In the genomic region with DNA sequence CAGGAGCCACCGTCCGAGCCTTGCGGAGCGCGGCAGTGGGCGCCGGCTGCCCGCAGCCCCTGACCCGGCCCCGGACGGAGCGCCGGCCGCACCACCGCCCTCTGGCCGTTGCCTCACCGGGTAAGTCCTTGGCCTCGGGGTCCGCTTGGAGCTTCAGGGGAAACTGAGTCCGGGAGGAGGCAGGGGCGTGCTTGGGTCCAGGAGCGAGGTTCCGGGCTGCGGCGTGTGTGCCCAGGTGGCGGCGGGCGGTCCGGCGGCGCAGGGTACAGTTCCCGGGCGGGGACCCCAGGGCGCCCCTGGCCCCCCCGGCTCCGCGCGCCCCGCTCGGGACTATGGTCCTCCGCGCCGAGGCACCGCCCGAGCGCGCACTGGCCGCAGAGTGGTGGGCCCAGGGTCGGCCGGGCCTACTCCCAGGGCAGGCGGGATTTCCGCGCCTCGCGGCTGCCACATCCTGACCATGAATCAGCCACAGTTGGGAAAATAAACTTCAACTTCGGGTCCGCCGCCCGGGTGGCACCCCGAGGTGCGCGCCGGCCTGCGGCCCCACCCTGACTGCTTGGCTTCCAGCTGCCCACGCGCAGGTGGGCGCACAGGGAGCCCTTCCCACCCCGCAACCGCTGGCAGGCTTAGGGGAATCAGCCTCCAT, we compare ENCODE assay signal across 8 cellular contexts. TPM values are rescaled to one million over a fixed set of nuclear protein-coding genes. Genes with fewer than 3 reads are reported as not detected.
DNase-seq lines count a peak whose midpoint lies in the region; ATAC-seq, FAIRE-seq and TF ChIP-seq lines count a peak whose summit lies in the region.

No MANE protein-coding gene starts in this region.

- peaks cover 7% of the 10 kb centered on the region; the same call in 1 of the 2 replicates for H3K36me3 ChIP-seq in HUES6 (ENCODE audit: control insufficient read depth, insufficient read depth, low read length)
- no peaks in the 10 kb centered on the region for H3K36me3 ChIP-seq in GM12878 (ENCODE audit: control insufficient read depth in 2 of 2, insufficient read depth in 2 of 2, low read length in 1 of 2)
- no peaks in the 10 kb centered on the region; a peak in 1 of 5 replicates for H3K36me3 ChIP-seq in HepG2 (replicated peaks in 1 of 2; ENCODE audit: control insufficient read depth in 1 of 2, insufficient read depth in 2 of 2, low read length in 2 of 2)
- H3K36me3 ChIP-seq in tibial artery = peaks cover 0 to 7% (median 0%) of the 10 kb centered on the region in 3 donors

- H3K27me3 ChIP-seq in CD4-positive, alpha-beta T cell (ENCODE audit: control insufficient read depth, insufficient read depth, low read length) = no peaks in the 10 kb centered on the region
- H3K27me3 ChIP-seq in HUES6 (ENCODE audit: control insufficient read depth, insufficient read depth, low read length) (no peaks in the 10 kb centered on the region), GM12878 (replicated peaks in 1 of 2; ENCODE audit: control insufficient read depth in 2 of 2, insufficient read depth in 2 of 2, low read length in 1 of 2) (no peaks in the 10 kb centered on the region), HepG2 (ENCODE audit: control insufficient read depth in 1 of 2, insufficient read depth in 2 of 2, low read length in 2 of 2) (no peaks in the 10 kb centered on the region), tibial artery (no peaks in the 10 kb centered on the region)

- peak overlapping the region; percentile 85 for H3K4me3 ChIP-seq in HUES6 (ENCODE audit: low read depth, low read length)
- peak overlapping the region; percentile 83 for H3K4me3 ChIP-seq in GM12878
- H3K4me3 ChIP-seq in HepG2 (replicated peaks in 1 of 3; ENCODE audit: insufficient read depth in 1 of 3, low read depth in 2 of 3, low read length in 3 of 3) = peak overlapping the region; percentile 74 to 90 (median 86)
- H3K4me3 ChIP-seq in tibial artery = peak overlapping the region; percentile 78 to 95

- TF ChIP-seq POLR2A in GM12878 (IDR thresholded peaks at IDR 0.05; ENCODE audit: low read depth, low read length) = peak; percentile 59; the same call in 1 of the 2 replicates
- TF ChIP-seq POLR2A in HepG2 (IDR thresholded peaks at IDR 0.05; ENCODE audit: insufficient read depth in 1 of 2, low read depth in 2 of 2, low read length in 2 of 2) = peak in 1 of 2 experiments; percentile 50; a peak in 1 of 4 replicates

- POLR2A ChIA-PET in CD4-positive, alpha-beta T cell (lab: Charles Lee) = interaction anchor here (1.4 to 2.2 kb wide), 4 partner anchors 11 to 111 kb away, joined by 3 to 10 read pairs (median 7); partner anchors contain the start of genes SIVA1 and ZBTB42
- POLR2A ChIA-PET in GM12878 (lab: Charles Lee) (interaction anchor here (1.4 kb wide), 1 partner anchor 9 kb away, joined by 3 read pairs; no protein-coding TSS in a partner anchor), HepG2 (lab: Yijun Ruan, JAX) (interaction anchor here (1.4 to 4.5 kb wide), 4 partner anchors 9 to 175 kb away, joined by 3 to 89 read pairs (median 6); partner anchors contain the start of gene CEP170B)

- H3K9ac ChIP-seq in HUES6 (ENCODE audit: low read length) = peak overlapping the region; percentile 73
- H3K9ac ChIP-seq in GM12878 (ENCODE audit: control insufficient read depth, insufficient read depth, low read length) = peak overlapping the region; percentile 74
- peak overlapping the region; percentile 88 for H3K9ac ChIP-seq in HepG2 (ENCODE audit: insufficient read depth, low read depth, low read length)

- H3K27me3 Mint-ChIP-seq in CD4-positive, alpha-beta T cell = no peaks in the 10 kb centered on the region

- peak overlapping the region; percentile 89 for H3K4me3 Mint-ChIP-seq in CD4-positive, alpha-beta T cell

- peak; percentile 19 for ATAC-seq in CD4-positive, alpha-beta T cell (ENCODE audit: poor library complexity)
- ATAC-seq in GM12878 (peak; percentile 47), HepG2 (no peak)

- peaks cover 48% of the 10 kb centered on the region for H3K4me1 ChIP-seq in HUES6 (ENCODE audit: control insufficient read depth, insufficient read depth, low read length)
- H3K4me1 ChIP-seq in GM12878 (ENCODE audit: control insufficient read depth, insufficient read depth, low read length) = peaks cover 18% of the 10 kb centered on the region
- H3K4me1 ChIP-seq in HepG2 (ENCODE audit: insufficient read depth, low read length) = peaks cover 58% of the 10 kb centered on the region
- H3K4me1 ChIP-seq in tibial artery = peaks cover 10 to 70% (median 64%) of the 10 kb centered on the region in 4 donors

- TF ChIP-seq EP300 in GM12878 (IDR thresholded peaks at IDR 0.05; ENCODE audit: borderline replicate concordance in 1 of 2, control insufficient read depth in 1 of 2, low read depth in 2 of 2, low read length in 2 of 2) (no peak), HepG2 (IDR thresholded peaks at IDR 0.05; ENCODE audit: low read depth in 2 of 2, low read length in 2 of 2) (no peak), HepG2 (CRISPR knock-in tag; IDR thresholded peaks at IDR 0.05; ENCODE audit: borderline replicate concordance) (no peak)

- intact Hi-C loops in CD4-positive, alpha-beta T cell (cut with DNase I, micrococcal nuclease) = loop anchor here in 1 of 2 experiments (2.0 kb wide), 1 partner anchor 63 kb away; the partner anchor contains the start of gene SIVA1
- intact Hi-C loops in GM12878 (cut with micrococcal nuclease; ENCODE audit: unreplicated experiment) (no loop called here), HepG2 (cut with micrococcal nuclease; ENCODE audit: unreplicated experiment) (loop anchor here (5.0 kb wide), 1 partner anchor 37 kb away; no protein-coding TSS in a partner anchor), tibial artery (cut with DNase I; ENCODE audit: low total_unique reads) (no loop called here)

- no peak overlapping the region for H3K27ac Mint-ChIP-seq in CD4-positive, alpha-beta T cell

- H3K9me3 ChIP-seq in CD4-positive, alpha-beta T cell (ENCODE audit: control insufficient read depth, low read length) = no peaks in the 10 kb centered on the region
- no peaks in the 10 kb centered on the region for H3K9me3 ChIP-seq in HUES6 (ENCODE audit: control insufficient read depth, insufficient read depth, low read depth, low read length)
- H3K9me3 ChIP-seq in GM12878 (replicated peaks; ENCODE audit: control insufficient read depth, insufficient read depth, low read length) = no peaks in the 10 kb centered on the region
- H3K9me3 ChIP-seq in HepG2 (ENCODE audit: low read length) = no peaks in the 10 kb centered on the region
- no peaks in the 10 kb centered on the region for H3K9me3 ChIP-seq in tibial artery

- CTCF ChIA-PET in CD4-positive, alpha-beta T cell (lab: Charles Lee) = no interaction called here
- CTCF ChIA-PET in GM12878 (lab: Yijun Ruan, JAX) = interaction anchor here (0.6 to 2.0 kb wide), 3 partner anchors 9 to 80 kb away, joined by 3 to 7 read pairs (median 3); no protein-coding TSS in a partner anchor
- CTCF ChIA-PET in HepG2 (lab: Yijun Ruan, JAX; ENCODE audit: low intra/inter-chr PET ratio, low total read pairs) = no interaction called here

- H3K79me2 ChIP-seq in GM12878 (ENCODE audit: control insufficient read depth, insufficient read depth, low read length) = peaks cover 31% of the 10 kb centered on the region
- H3K79me2 ChIP-seq in HepG2 (ENCODE audit: insufficient read depth, low read length) = peaks cover 32% of the 10 kb centered on the region

- H2AFZ ChIP-seq in GM12878 (ENCODE audit: control insufficient read depth, low read depth, low read length) = peak overlapping the region; percentile 75
- no peak overlapping the region for H2AFZ ChIP-seq in HepG2 (ENCODE audit: low read length)

- in situ Hi-C loops in GM12878 (cut with MboI) = no loop called here
- in situ Hi-C loops in HepG2 (cut with HindIII; ENCODE audit: extremely low pct_ligation_motif_present, low pct_unique_long_range_greater_than_20kb) = no loop called here

- no peaks in the 10 kb centered on the region for H3K36me3 Mint-ChIP-seq in CD4-positive, alpha-beta T cell (ENCODE audit: low read depth)

- BruUV-seq in GM12878 (replicated peaks; lab: Mats Ljungman, UMichigan) = TSS peak; percentile 61
- TSS peak; percentile 49 for BruUV-seq in HepG2 (replicated peaks; lab: Mats Ljungman, UMichigan)

- no peak for DNase-seq in CD4-positive, alpha-beta T cell
- DNase-seq in GM12878 (ENCODE audit: low read depth, low spot score) (no peak), HepG2 (ENCODE audit: low spot score) (no peak), tibial artery (no peak), frontal cortex (ENCODE audit: low spot score in 2 of 2) (no peak)
- no peak for DNase-seq in stimulated activated CD4-positive, alpha-beta T cell treated with anti-CD3 and anti-CD28 coated beads, Interleukin-1b, Interleukin-23, amount 100 ng/mL, for 48 hours
- no peak for DNase-seq in effector CD4-positive, alpha-beta T cell

- SMC1A ChIA-PET in GM12878 (lab: Charles Lee; ENCODE audit: uncharacterized antibody, unreplicated experiment) = interaction anchor here (0.6 kb wide), 1 partner anchor 26 kb away, joined by 3 read pairs; no protein-coding TSS in a partner anchor

- H3K27ac ChIP-seq in CD4-positive, alpha-beta T cell (ENCODE audit: low read depth, low read length) = peak overlapping the region; percentile 29
- no peak overlapping the region for H3K27ac ChIP-seq in HUES6 (ENCODE audit: low read depth, low read length)
- peak overlapping the region; percentile 61 for H3K27ac ChIP-seq in GM12878 (ENCODE audit: control insufficient read depth, insufficient read depth)
- peak overlapping the region; percentile 72 for H3K27ac ChIP-seq in HepG2 (ENCODE audit: extremely low read length, insufficient read depth, low read length)
- H3K27ac ChIP-seq in tibial artery = peak overlapping the region; percentile 88 to 93

- no peaks in the 10 kb centered on the region for H3K9me3 Mint-ChIP-seq in CD4-positive, alpha-beta T cell

- H3K4me1 Mint-ChIP-seq in CD4-positive, alpha-beta T cell (ENCODE audit: low read depth) = peaks cover 52% of the 10 kb centered on the region

- peak overlapping the region; percentile 88 for H3K4me2 ChIP-seq in GM12878 (ENCODE audit: control insufficient read depth, insufficient read depth)
- H3K4me2 ChIP-seq in HepG2 (ENCODE audit: low read depth, low read length) = peak overlapping the region; percentile 86

- H4K20me1 ChIP-seq in GM12878 (ENCODE audit: control insufficient read depth, insufficient read depth) (no peaks in the 10 kb centered on the region; the same call in 1 of the 2 replicates), HepG2 (ENCODE audit: insufficient read depth, low read length) (peaks cover 19% of the 10 kb centered on the region; the same call in 1 of the 2 replicates)

- under 1% methylated on average over 39 of the region's 69 CpGs for WGBS in GM12878 (ENCODE audit: insufficient coverage, insufficient replicate concordance, low lambda C conversion rate, missing lambda C conversion rate)
- 1% methylated on average over 15 of the region's 69 CpGs for WGBS in HepG2 (ENCODE audit: low lambda C conversion rate)

- no peak for TF ChIP-seq RAD21 in GM12878 (IDR thresholded peaks at IDR 0.05; ENCODE audit: insufficient read depth, low read depth, low read length)
- TF ChIP-seq RAD21 in HepG2 (CRISPR knock-in tag; IDR thresholded peaks at IDR 0.05) = 0 out of 2 replicates have a peak, but pooled peaks have one; percentile 23

- no peak for FAIRE-seq in GM12878 (lab: Jason Lieb, UNC)
- FAIRE-seq in HepG2 (lab: Jason Lieb, UNC) = no peak
- FAIRE-seq in frontal cortex (lab: Jason Lieb, UNC) = no peak

- no peak for TF ChIP-seq CTCF in CD4-positive, alpha-beta T cell (IDR thresholded peaks at IDR 0.05)
- no peak for TF ChIP-seq CTCF in GM12878 (IDR thresholded peaks at IDR 0.05 in 2 of 3, conservative IDR thresholded peaks at IDR 0.05 in 1 of 3; ENCODE audit: control insufficient read depth in 2 of 3, extremely low read depth in 1 of 3, insufficient read depth in 1 of 3, low read depth in 3 of 3, low read length in 3 of 3)
- no peak for TF ChIP-seq CTCF in HepG2 (CRISPR knock-in tag; IDR thresholded peaks at IDR 0.05)
- no peak for TF ChIP-seq CTCF in tibial artery (IDR thresholded peaks at IDR 0.05)

- RAD21 ChIA-PET in GM12878 (lab: Charles Lee; ENCODE audit: unreplicated experiment) = interaction anchor here (1.6 kb wide), 1 partner anchor 8 kb away, joined by 5 read pairs; no protein-coding TSS in a partner anchor

RNA-seq across cellular contexts. Expression of gene INF2, which starts 0.3 kb away (rescaled TPM):
- total RNA-seq in CD4-positive, alpha-beta T cell = 10 to 100 TPM; 74.9 to 76.9 TPM
- 37.0 and 50.2 TPM in 2 replicates for total RNA-seq in GM12878 (2013; cell fraction: nucleolus; rRNA removed)
- total RNA-seq in GM12878 (2014; rRNA removed) = 16.3 and 21.1 TPM in 2 replicates
- 5.7 and 5.8 TPM in 2 replicates for total RNA-seq in GM12878 (2014; rRNA removed; fragmentation: Illumina TruSeq; extraction: Trizol)
- 42.7 and 43.2 TPM in 2 replicates for total RNA-seq in GM12878 (2021)
- polyA plus RNA-seq in GM12878 (2011; ENCODE audit: low read depth) = 3.7 TPM
- 3.8 and 7.6 TPM in 2 replicates for polyA plus RNA-seq in GM12878 (2011; rRNA removed)
- 10.7 and 17.5 TPM in 2 replicates for polyA plus RNA-seq in GM12878 (2011; cell fraction: cytosol; rRNA removed)
- polyA plus RNA-seq in GM12878 (2011; cell fraction: nucleus; rRNA removed) = 60.3 and 71.2 TPM in 2 replicates
- polyA plus RNA-seq in GM12878 (2012) = 14.3 and 21.6 TPM in 2 replicates
- polyA plus RNA-seq in GM12878 (2014; fragmentation: Illumina TruSeq; extraction: Trizol) = 2.7 and 5.3 TPM in 2 replicates
- 1 to 10 TPM in 1 of 2 experiments, under 1 TPM in 1; 0.72 to 2.1 TPM for polyA plus RNA-seq in GM12878 (2014; fragmentation: Nextera tagmentation; extraction: Ambion mirVana)
- 28.2 and 33.9 TPM in 2 replicates for polyA plus RNA-seq in GM12878 (2014; rRNA removed)
- polyA plus RNA-seq in GM12878 (2016; fragmentation: Nextera tagmentation; extraction: Ambion mirVana) = 1 to 10 TPM; 8.9 to 9.1 TPM
- 6.9 and 11.0 TPM in 2 replicates for polyA minus RNA-seq in GM12878 (2011; rRNA and poly(A)+ RNA removed)
- polyA minus RNA-seq in GM12878 (2011; cell fraction: cytosol; rRNA and poly(A)+ RNA removed) = 4.5 and 10.3 TPM in 2 replicates
- 9.9 and 14.4 TPM in 2 replicates for polyA minus RNA-seq in GM12878 (2011; cell fraction: nucleus; rRNA and poly(A)+ RNA removed)
- total RNA-seq in HepG2 (2016; rRNA removed; fragmentation: Illumina TruSeq; extraction: Trizol) = 16.4 and 18.1 TPM in 2 replicates
- 11.2 and 14.6 TPM in 2 replicates for total RNA-seq in HepG2 (2016; cell fraction: cytosol; rRNA removed; fragmentation: Illumina TruSeq; extraction: Trizol; ENCODE audit: low read depth)
- 17.0 and 18.3 TPM in 2 replicates for total RNA-seq in HepG2 (2016; cell fraction: insoluble cytoplasmic fraction; rRNA removed; fragmentation: Illumina TruSeq; extraction: Trizol)
- 23.4 and 24.7 TPM in 2 replicates for total RNA-seq in HepG2 (2016; cell fraction: membrane; rRNA removed; fragmentation: Illumina TruSeq; extraction: Trizol)
- 17.7 and 25.0 TPM in 2 replicates for total RNA-seq in HepG2 (2016; cell fraction: nucleus; rRNA removed; fragmentation: Illumina TruSeq; extraction: Trizol)
- polyA plus RNA-seq in HepG2 (2011; rRNA removed) = 26.4 and 33.4 TPM in 2 replicates
- polyA plus RNA-seq in HepG2 (2011; cell fraction: cytosol; rRNA removed) = 14.8 and 26.4 TPM in 2 replicates
- 229 and 296 TPM in 2 replicates for polyA plus RNA-seq in HepG2 (2011; cell fraction: nucleus; rRNA removed)
- 28.4 and 33.9 TPM in 2 replicates for polyA plus RNA-seq in HepG2 (2012)
- polyA plus RNA-seq in HepG2 (2016; cell fraction: cytosol; fragmentation: Illumina TruSeq; extraction: Trizol; ENCODE audit: low read depth) = 13.6 and 14.2 TPM in 2 replicates
- 20.2 and 25.5 TPM in 2 replicates for polyA plus RNA-seq in HepG2 (2016; cell fraction: insoluble cytoplasmic fraction; fragmentation: Illumina TruSeq; extraction: Trizol; ENCODE audit: low read depth)
- 17.5 and 20.7 TPM in 2 replicates for polyA plus RNA-seq in HepG2 (2016; cell fraction: membrane; fragmentation: Illumina TruSeq; extraction: Trizol; ENCODE audit: low read depth)
- 61.5 and 67.7 TPM in 2 replicates for polyA plus RNA-seq in HepG2 (2016; cell fraction: nucleus; fragmentation: Illumina TruSeq; extraction: Trizol; ENCODE audit: insufficient read depth, low read depth)
- polyA minus RNA-seq in HepG2 (2011; rRNA and poly(A)+ RNA removed; ENCODE audit: low replicate concordance) = 34.0 and 46.7 TPM in 2 replicates
- polyA minus RNA-seq in HepG2 (2011; cell fraction: cytosol; rRNA and poly(A)+ RNA removed) = 23.8 and 25.1 TPM in 2 replicates
- 29.2 and 32.3 TPM in 2 replicates for polyA minus RNA-seq in HepG2 (2011; cell fraction: nucleus; rRNA and poly(A)+ RNA removed)
- 5.3 TPM for total RNA-seq in frontal cortex

RNA-seq across cellular contexts. Expression of gene ADSS1, which starts 34.3 kb away (rescaled TPM):
- 1 to 10 TPM; 2.0 to 2.7 TPM for total RNA-seq in CD4-positive, alpha-beta T cell
- total RNA-seq in GM12878 (2013; cell fraction: nucleolus; rRNA removed) = 0.96 TPM in 1 of 2 replicates, not detected in the other
- total RNA-seq in GM12878 (2014; rRNA removed) = not detected in 2 replicates
- total RNA-seq in GM12878 (2014; rRNA removed; fragmentation: Illumina TruSeq; extraction: Trizol) = not detected in 2 replicates
- 0.28 TPM in 1 of 2 replicates, not detected in the other for total RNA-seq in GM12878 (2021)
- polyA plus RNA-seq in GM12878 (2011; ENCODE audit: low read depth) = not detected
- polyA plus RNA-seq in GM12878 (2011; rRNA removed) = 0.19 and 0.39 TPM in 2 replicates
- 0.08 and 0.21 TPM in 2 replicates for polyA plus RNA-seq in GM12878 (2011; cell fraction: cytosol; rRNA removed)
- polyA plus RNA-seq in GM12878 (2011; cell fraction: nucleus; rRNA removed) = 0.87 and 1.3 TPM in 2 replicates
- polyA plus RNA-seq in GM12878 (2012) = 0.22 and 0.65 TPM in 2 replicates
- polyA plus RNA-seq in GM12878 (2014; fragmentation: Illumina TruSeq; extraction: Trizol) = 0.12 TPM in 1 of 2 replicates, not detected in the other
- under 1 TPM in 1 of 2 experiments, not detected in 1; 0.11 TPM for polyA plus RNA-seq in GM12878 (2014; fragmentation: Nextera tagmentation; extraction: Ambion mirVana)
- 0.45 TPM in 1 of 2 replicates, not detected in the other for polyA plus RNA-seq in GM12878 (2014; rRNA removed)
- polyA plus RNA-seq in GM12878 (2016; fragmentation: Nextera tagmentation; extraction: Ambion mirVana) = not detected
- polyA minus RNA-seq in GM12878 (2011; rRNA and poly(A)+ RNA removed) = 0.10 TPM in 1 of 2 replicates, not detected in the other
- polyA minus RNA-seq in GM12878 (2011; cell fraction: cytosol; rRNA and poly(A)+ RNA removed) = not detected in 2 replicates
- 0.38 TPM in 1 of 2 replicates, not detected in the other for polyA minus RNA-seq in GM12878 (2011; cell fraction: nucleus; rRNA and poly(A)+ RNA removed)
- 0.98 and 1.0 TPM in 2 replicates for total RNA-seq in HepG2 (2016; rRNA removed; fragmentation: Illumina TruSeq; extraction: Trizol)
- total RNA-seq in HepG2 (2016; cell fraction: cytosol; rRNA removed; fragmentation: Illumina TruSeq; extraction: Trizol; ENCODE audit: low read depth) = 0.81 and 1.1 TPM in 2 replicates
- 0.56 and 1.3 TPM in 2 replicates for total RNA-seq in HepG2 (2016; cell fraction: insoluble cytoplasmic fraction; rRNA removed; fragmentation: Illumina TruSeq; extraction: Trizol)
- total RNA-seq in HepG2 (2016; cell fraction: membrane; rRNA removed; fragmentation: Illumina TruSeq; extraction: Trizol) = 1.6 and 1.9 TPM in 2 replicates
- total RNA-seq in HepG2 (2016; cell fraction: nucleus; rRNA removed; fragmentation: Illumina TruSeq; extraction: Trizol) = 1.3 and 1.5 TPM in 2 replicates
- polyA plus RNA-seq in HepG2 (2011; rRNA removed) = 36.7 and 45.2 TPM in 2 replicates
- 20.7 and 22.4 TPM in 2 replicates for polyA plus RNA-seq in HepG2 (2011; cell fraction: cytosol; rRNA removed)
- 219 and 230 TPM in 2 replicates for polyA plus RNA-seq in HepG2 (2011; cell fraction: nucleus; rRNA removed)
- polyA plus RNA-seq in HepG2 (2012) = 37.3 and 46.9 TPM in 2 replicates
- polyA plus RNA-seq in HepG2 (2016; cell fraction: cytosol; fragmentation: Illumina TruSeq; extraction: Trizol; ENCODE audit: low read depth) = 0.70 and 1.5 TPM in 2 replicates
- 1.3 and 2.2 TPM in 2 replicates for polyA plus RNA-seq in HepG2 (2016; cell fraction: insoluble cytoplasmic fraction; fragmentation: Illumina TruSeq; extraction: Trizol; ENCODE audit: low read depth)
- 1.5 and 2.0 TPM in 2 replicates for polyA plus RNA-seq in HepG2 (2016; cell fraction: membrane; fragmentation: Illumina TruSeq; extraction: Trizol; ENCODE audit: low read depth)
- polyA plus RNA-seq in HepG2 (2016; cell fraction: nucleus; fragmentation: Illumina TruSeq; extraction: Trizol; ENCODE audit: insufficient read depth, low read depth) = 3.7 and 4.4 TPM in 2 replicates
- 12.3 and 14.1 TPM in 2 replicates for polyA minus RNA-seq in HepG2 (2011; rRNA and poly(A)+ RNA removed; ENCODE audit: low replicate concordance)
- polyA minus RNA-seq in HepG2 (2011; cell fraction: cytosol; rRNA and poly(A)+ RNA removed) = 6.8 and 7.6 TPM in 2 replicates
- 30.6 and 31.2 TPM in 2 replicates for polyA minus RNA-seq in HepG2 (2011; cell fraction: nucleus; rRNA and poly(A)+ RNA removed)
- total RNA-seq in frontal cortex = 1.6 TPM
